1 cellular context compared by ENCODE assay signal in genomic region chr1:156434976-156435550, GRCh38.
TF ChIP-seq lines count a peak whose summit lies in the region.

No MANE protein-coding gene starts in this region.

TF ChIP-seq in HepG2, 621 proteins besides CTCF, POLR2A, EP300 and RAD21 (continued from another document):
- no peak for TF ChIP-seq ZNF83 (CRISPR knock-in tag; IDR thresholded peaks at IDR 0.05; ENCODE audit: borderline replicate concordance)
- TF ChIP-seq MXD4 (CRISPR knock-in tag; IDR thresholded peaks at IDR 0.05) = no peak
- TF ChIP-seq ZNF766 (CRISPR knock-in tag; IDR thresholded peaks at IDR 0.05; ENCODE audit: borderline replicate concordance) = no peak
- no peak for TF ChIP-seq ZNF776 (CRISPR knock-in tag; IDR thresholded peaks at IDR 0.05)
- TF ChIP-seq GPBP1L1 (CRISPR knock-in tag; IDR thresholded peaks at IDR 0.05) = no peak
- no peak for TF ChIP-seq NFIC (IDR thresholded peaks at IDR 0.05; ENCODE audit: low read length)
- no peak for TF ChIP-seq HOXA3 (CRISPR knock-in tag; IDR thresholded peaks at IDR 0.05)
